In the genomic region with DNA sequence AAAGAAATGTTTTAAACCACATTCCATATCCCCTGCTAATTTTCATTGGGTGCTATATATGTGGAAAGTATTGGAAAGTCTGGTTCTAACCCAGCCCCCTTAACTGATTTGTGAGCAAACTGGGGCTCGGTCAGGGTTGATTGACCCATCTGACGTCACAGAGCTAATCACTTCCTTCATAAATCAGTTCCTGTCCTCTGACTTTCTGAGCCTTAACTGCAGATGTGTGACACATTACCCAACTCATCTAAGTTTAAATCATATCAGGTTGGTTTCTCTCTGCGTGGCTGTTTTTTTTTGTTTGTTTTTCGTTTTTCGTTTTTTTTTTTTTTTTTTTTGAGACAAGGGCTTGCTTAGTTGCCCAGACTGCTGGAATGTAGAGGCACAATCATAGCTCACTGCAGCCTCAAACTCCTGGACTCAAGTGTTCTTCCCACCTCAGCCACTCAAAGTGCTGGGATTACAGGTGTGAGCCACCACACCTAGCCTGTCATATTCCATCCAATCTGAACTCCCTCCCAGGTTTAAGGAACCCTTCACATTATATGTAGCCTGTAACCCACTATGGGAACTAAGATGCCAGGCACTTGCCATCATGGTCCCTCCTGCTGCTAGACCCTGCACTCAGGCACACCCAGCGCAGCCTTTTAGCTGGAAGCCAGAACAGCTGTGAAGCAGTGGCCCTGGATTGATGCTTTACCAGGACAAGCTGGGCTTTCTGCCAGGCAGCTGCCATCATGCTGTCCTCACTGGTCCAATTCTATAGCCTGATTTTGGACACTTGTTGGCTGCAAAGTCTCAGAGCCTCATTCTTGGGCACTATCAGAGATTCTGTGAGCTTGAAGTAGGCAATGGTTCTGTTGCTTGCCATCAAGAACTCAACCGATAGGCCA, we compare ENCODE assay signal across 10 cellular contexts. TPM values are rescaled to one million over a fixed set of nuclear protein-coding genes. Genes with fewer than 3 reads are reported as not detected.
DNase-seq lines count a peak whose midpoint lies in the region; ATAC-seq and TF ChIP-seq lines count a peak whose summit lies in the region.
"Had no signal": no experiment of that assay in that cellular context is flagged by ENCODE, and none has a peak within 500 bp of the region (broad histone marks: within the 10 kb centered on the region; RNA-seq: fewer than 3 reads in every experiment).

No MANE protein-coding gene starts in this region.

- H3K27ac Mint-ChIP-seq in nephron progenitor cell, result no peak overlapping the region
- no peak overlapping the region for H3K27ac Mint-ChIP-seq in activated CD4-positive, alpha-beta memory T cell treated with anti-CD3 and anti-CD28 coated beads for 36 hours
- no peak overlapping the region for H3K27ac Mint-ChIP-seq in activated T-helper 1 cell treated with anti-CD3 and anti-CD28 coated beads, Interleukin-12 subunit alpha, Interleukin-12 subunit beta, Interleukin-2, Interleukin-4 antibody, amounts not matched to agents 30 ng/mL and 10 ng/mL and 1 ng/mL, durations not matched to agents 14 hours and 24 hours and 36 hours

- DNase-seq in HEK293T (ENCODE audit: extremely low spot score) (no peak), nephron progenitor cell (peak; percentile 33), activated gamma-delta T cell (lab: John Stamatoyannopoulos, UW) (no peak)
- DNase-seq in activated CD4-positive, alpha-beta memory T cell treated with anti-CD3 and anti-CD28 coated beads for 36 hours, result no peak
- no peak for DNase-seq in activated T-helper 1 cell treated with anti-CD3 and anti-CD28 coated beads, Interleukin-12 subunit alpha, Interleukin-12 subunit beta, Interleukin-2, Interleukin-4 antibody, amounts not matched to agents 30 ng/mL and 10 ng/mL and 1 ng/mL, durations not matched to agents 14 hours and 24 hours and 36 hours (ENCODE audit: low spot score)
- DNase-seq: NCI-H1694 treated with DMSO at 0.1 percent for 48 hours, psoas muscle had no signal

- peak; percentile 69 for ATAC-seq in GM18909 (IDR thresholded peaks at IDR 0.05; ENCODE audit: poor library complexity, unreplicated experiment)
- ATAC-seq in HG03571 (IDR thresholded peaks at IDR 0.05; ENCODE audit: unreplicated experiment), result peak; percentile 64
- no peak for ATAC-seq in activated CD4-positive, CD25-positive, alpha-beta regulatory T cell treated with anti-CD3 and anti-CD28 coated beads, Interleukin-2, amount 50 U/mL, for 24 hours
- ATAC-seq: psoas muscle had no signal

- CTCF ChIA-PET in HEK293T (lab: Yijun Ruan, JAX), result no interaction called here
- CTCF ChIA-PET in activated CD4-positive, alpha-beta memory T cell treated with anti-CD3 and anti-CD28 coated beads for 36 hours (lab: Charles Lee), result no interaction called here

- H3K4me1 Mint-ChIP-seq in nephron progenitor cell, result peaks cover 16% of the 10 kb centered on the region
- H3K4me1 Mint-ChIP-seq in activated CD4-positive, alpha-beta memory T cell treated with anti-CD3 and anti-CD28 coated beads for 36 hours (ENCODE audit: low read depth), result no peaks in the 10 kb centered on the region
- H3K4me1 Mint-ChIP-seq in activated T-helper 1 cell treated with anti-CD3 and anti-CD28 coated beads, Interleukin-12 subunit alpha, Interleukin-12 subunit beta, Interleukin-2, Interleukin-4 antibody, amounts not matched to agents 30 ng/mL and 10 ng/mL and 1 ng/mL, durations not matched to agents 14 hours and 24 hours and 36 hours (ENCODE audit: low read depth), result no peaks in the 10 kb centered on the region

- POLR2A ChIA-PET in HEK293T (lab: Yijun Ruan, JAX), result no interaction called here
- POLR2A ChIA-PET in activated CD4-positive, alpha-beta memory T cell treated with anti-CD3 and anti-CD28 coated beads for 36 hours (lab: Charles Lee), result no interaction called here

- no peak overlapping the region for H3K4me3 Mint-ChIP-seq in nephron progenitor cell
- H3K4me3 Mint-ChIP-seq in activated CD4-positive, alpha-beta memory T cell treated with anti-CD3 and anti-CD28 coated beads for 36 hours, result no peak overlapping the region
- no peak overlapping the region for H3K4me3 Mint-ChIP-seq in activated T-helper 1 cell treated with anti-CD3 and anti-CD28 coated beads, Interleukin-12 subunit alpha, Interleukin-12 subunit beta, Interleukin-2, Interleukin-4 antibody, amounts not matched to agents 30 ng/mL and 10 ng/mL and 1 ng/mL, durations not matched to agents 14 hours and 24 hours and 36 hours

- H3K27me3 Mint-ChIP-seq in nephron progenitor cell (ENCODE audit: low read depth, poor library complexity), result peaks cover 12% of the 10 kb centered on the region
- no peaks in the 10 kb centered on the region for H3K27me3 Mint-ChIP-seq in activated CD4-positive, alpha-beta memory T cell treated with anti-CD3 and anti-CD28 coated beads for 36 hours
- peaks cover 16% of the 10 kb centered on the region for H3K27me3 Mint-ChIP-seq in activated T-helper 1 cell treated with anti-CD3 and anti-CD28 coated beads, Interleukin-12 subunit alpha, Interleukin-12 subunit beta, Interleukin-2, Interleukin-4 antibody, amounts not matched to agents 30 ng/mL and 10 ng/mL and 1 ng/mL, durations not matched to agents 14 hours and 24 hours and 36 hours (ENCODE audit: insufficient read depth)

- TF ChIP-seq CTCF in nephron progenitor cell (IDR thresholded peaks at IDR 0.05), result no peak

- no peaks in the 10 kb centered on the region for H3K36me3 Mint-ChIP-seq in nephron progenitor cell (ENCODE audit: low read depth)
- no peaks in the 10 kb centered on the region for H3K36me3 Mint-ChIP-seq in activated CD4-positive, alpha-beta memory T cell treated with anti-CD3 and anti-CD28 coated beads for 36 hours
- H3K36me3 Mint-ChIP-seq in activated T-helper 1 cell treated with anti-CD3 and anti-CD28 coated beads, Interleukin-12 subunit alpha, Interleukin-12 subunit beta, Interleukin-2, Interleukin-4 antibody, amounts not matched to agents 30 ng/mL and 10 ng/mL and 1 ng/mL, durations not matched to agents 14 hours and 24 hours and 36 hours (ENCODE audit: low read depth), result no peaks in the 10 kb centered on the region

- H3K9me3 Mint-ChIP-seq in nephron progenitor cell, result no peaks in the 10 kb centered on the region
- H3K9me3 Mint-ChIP-seq in activated CD4-positive, alpha-beta memory T cell treated with anti-CD3 and anti-CD28 coated beads for 36 hours, result no peaks in the 10 kb centered on the region
- no peaks in the 10 kb centered on the region for H3K9me3 Mint-ChIP-seq in activated T-helper 1 cell treated with anti-CD3 and anti-CD28 coated beads, Interleukin-12 subunit alpha, Interleukin-12 subunit beta, Interleukin-2, Interleukin-4 antibody, amounts not matched to agents 30 ng/mL and 10 ng/mL and 1 ng/mL, durations not matched to agents 14 hours and 24 hours and 36 hours

- intact Hi-C loops in activated CD4-positive, alpha-beta memory T cell treated with anti-CD3 and anti-CD28 coated beads for 36 hours (cut with micrococcal nuclease), result no loop called here
- intact Hi-C loops in activated T-helper 1 cell treated with anti-CD3 and anti-CD28 coated beads, Interleukin-12 subunit alpha, Interleukin-12 subunit beta, Interleukin-2, Interleukin-4 antibody, amounts not matched to agents 30 ng/mL and 10 ng/mL and 1 ng/mL, durations not matched to agents 14 hours and 24 hours and 36 hours (cut with micrococcal nuclease), result no loop called here

TF ChIP-seq in HEK293T, 16 proteins besides CTCF, POLR2A, EP300 and RAD21:
- 0 out of 2 replicates have a peak, but pooled peaks have one; percentile 5 for TF ChIP-seq ZNF384 (IDR thresholded peaks at IDR 0.05)
- TF ChIP-seq SP1 (IDR thresholded peaks at IDR 0.05), result no peak
- no peak for TF ChIP-seq LEF1 (IDR thresholded peaks at IDR 0.05; ENCODE audit: borderline replicate concordance)
- TF ChIP-seq BHLHE40 (IDR thresholded peaks at IDR 0.05; ENCODE audit: borderline replicate concordance), result no peak
- TF ChIP-seq NFRKB (IDR thresholded peaks at IDR 0.05), result no peak
- no peak for TF ChIP-seq ARNT (IDR thresholded peaks at IDR 0.05)
- no peak for TF ChIP-seq L3MBTL2 (conservative IDR thresholded peaks at IDR 0.05)
- no peak for TF ChIP-seq ELF4 (IDR thresholded peaks at IDR 0.05)
- TF ChIP-seq, protein P1, sequence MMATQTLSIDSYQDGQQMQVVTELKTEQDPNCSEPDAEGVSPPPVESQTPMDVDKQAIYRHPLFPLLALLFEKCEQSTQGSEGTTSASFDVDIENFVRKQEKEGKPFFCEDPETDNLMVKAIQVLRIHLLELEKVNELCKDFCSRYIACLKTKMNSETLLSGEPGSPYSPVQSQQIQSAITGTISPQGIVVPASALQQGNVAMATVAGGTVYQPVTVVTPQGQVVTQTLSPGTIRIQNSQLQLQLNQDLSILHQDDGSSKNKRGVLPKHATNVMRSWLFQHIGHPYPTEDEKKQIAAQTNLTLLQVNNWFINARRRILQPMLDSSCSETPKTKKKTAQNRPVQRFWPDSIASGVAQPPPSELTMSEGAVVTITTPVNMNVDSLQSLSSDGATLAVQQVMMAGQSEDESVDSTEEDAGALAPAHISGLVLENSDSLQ (IDR thresholded peaks at IDR 0.05), result peak; percentile 55
- no peak for TF ChIP-seq HDGF (IDR thresholded peaks at IDR 0.05; ENCODE audit: borderline replicate concordance)

RNA-seq across cellular contexts. Expression of a gene that starts 6.9 kb away (rescaled TPM):
- 10 to 100 TPM; 67.6 to 71.4 TPM for total RNA-seq in activated CD4-positive, alpha-beta memory T cell treated with anti-CD3 and anti-CD28 coated beads for 36 hours
- 76.6 and 78.4 TPM in 2 replicates for total RNA-seq in activated T-helper 1 cell treated with anti-CD3 and anti-CD28 coated beads, Interleukin-12 subunit alpha, Interleukin-12 subunit beta, Interleukin-2, Interleukin-4 antibody, amounts not matched to agents 30 ng/mL and 10 ng/mL and 1 ng/mL, durations not matched to agents 14 hours and 24 hours and 36 hours

Comparison
In these comparisons a context has a peak if more than half of its experiments do, and no peak if none do; other contexts are left out.
1. ATAC-seq: peak in GM18909 (single experiment) and HG03571 (single experiment); none in activated CD4-positive, CD25-positive, alpha-beta regulatory T cell treated with anti-CD3 and anti-CD28 coated beads, Interleukin-2, amount 50 U/mL, for 24 hours (0 of 2).